1 cellular context compared by ENCODE assay signal in the genomic region with DNA sequence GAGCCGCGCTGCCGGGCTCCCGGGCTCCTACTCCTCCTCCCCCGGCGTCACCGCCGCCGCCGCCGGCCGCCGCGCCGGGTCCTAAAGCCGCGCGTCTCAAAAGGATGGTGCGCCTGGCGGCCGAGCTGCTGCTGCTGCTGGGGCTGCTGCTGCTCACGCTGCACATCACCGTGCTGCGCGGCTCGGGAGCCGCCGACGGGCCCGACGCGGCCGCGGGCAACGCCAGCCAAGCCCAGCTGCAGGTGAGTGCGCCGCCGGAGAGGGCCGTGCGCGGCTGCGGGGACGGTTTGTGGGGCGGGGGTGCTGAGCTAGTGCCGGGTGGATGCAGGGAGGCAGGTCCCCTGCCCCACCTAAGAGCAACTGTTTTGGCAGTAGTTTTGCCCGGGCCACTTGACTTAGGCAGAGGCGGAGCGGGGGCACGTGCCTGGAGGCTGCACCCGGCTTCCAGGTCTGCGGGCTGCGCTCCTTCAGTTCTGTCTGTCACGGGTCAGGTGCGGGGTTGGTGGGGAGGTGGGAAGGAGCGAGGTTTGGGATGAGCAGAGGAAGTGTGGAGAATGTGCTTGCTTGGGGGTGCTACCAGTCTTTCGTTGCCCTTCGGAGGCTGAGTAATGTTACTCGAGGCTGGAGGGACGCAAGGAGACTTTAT.
TF ChIP-seq lines count a peak whose summit lies in the region.

No MANE protein-coding gene starts in this region.

TF ChIP-seq in HepG2, 621 proteins besides CTCF, POLR2A, EP300 and RAD21 (continued from another document and continues in another):
- TF ChIP-seq ZNF552 (CRISPR knock-in tag; IDR thresholded peaks at IDR 0.05; ENCODE audit: borderline replicate concordance) = peak; percentile 69; the same call in 1 of the 2 replicates
- TF ChIP-seq KMT2B (CRISPR knock-in tag; IDR thresholded peaks at IDR 0.05) = peak; percentile 67; the same call in 1 of the 2 replicates
- TF ChIP-seq ZEB1 (IDR thresholded peaks at IDR 0.05; ENCODE audit: insufficient replicate concordance, low read depth) = no peak
- TF ChIP-seq, protein P1, sequence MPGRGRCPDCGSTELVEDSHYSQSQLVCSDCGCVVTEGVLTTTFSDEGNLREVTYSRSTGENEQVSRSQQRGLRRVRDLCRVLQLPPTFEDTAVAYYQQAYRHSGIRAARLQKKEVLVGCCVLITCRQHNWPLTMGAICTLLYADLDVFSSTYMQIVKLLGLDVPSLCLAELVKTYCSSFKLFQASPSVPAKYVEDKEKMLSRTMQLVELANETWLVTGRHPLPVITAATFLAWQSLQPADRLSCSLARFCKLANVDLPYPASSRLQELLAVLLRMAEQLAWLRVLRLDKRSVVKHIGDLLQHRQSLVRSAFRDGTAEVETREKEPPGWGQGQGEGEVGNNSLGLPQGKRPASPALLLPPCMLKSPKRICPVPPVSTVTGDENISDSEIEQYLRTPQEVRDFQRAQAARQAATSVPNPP (CRISPR knock-in tag; IDR thresholded peaks at IDR 0.05) = peak; percentile 83
- TF ChIP-seq, protein P2, sequence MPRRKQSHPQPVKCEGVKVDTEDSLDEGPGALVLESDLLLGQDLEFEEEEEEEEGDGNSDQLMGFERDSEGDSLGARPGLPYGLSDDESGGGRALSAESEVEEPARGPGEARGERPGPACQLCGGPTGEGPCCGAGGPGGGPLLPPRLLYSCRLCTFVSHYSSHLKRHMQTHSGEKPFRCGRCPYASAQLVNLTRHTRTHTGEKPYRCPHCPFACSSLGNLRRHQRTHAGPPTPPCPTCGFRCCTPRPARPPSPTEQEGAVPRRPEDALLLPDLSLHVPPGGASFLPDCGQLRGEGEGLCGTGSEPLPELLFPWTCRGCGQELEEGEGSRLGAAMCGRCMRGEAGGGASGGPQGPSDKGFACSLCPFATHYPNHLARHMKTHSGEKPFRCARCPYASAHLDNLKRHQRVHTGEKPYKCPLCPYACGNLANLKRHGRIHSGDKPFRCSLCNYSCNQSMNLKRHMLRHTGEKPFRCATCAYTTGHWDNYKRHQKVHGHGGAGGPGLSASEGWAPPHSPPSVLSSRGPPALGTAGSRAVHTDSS (CRISPR knock-in tag; conservative IDR thresholded peaks at IDR 0.05) = 0 out of 2 replicates have a peak, but pooled peaks have one; percentile 82
- TF ChIP-seq, protein P3, sequence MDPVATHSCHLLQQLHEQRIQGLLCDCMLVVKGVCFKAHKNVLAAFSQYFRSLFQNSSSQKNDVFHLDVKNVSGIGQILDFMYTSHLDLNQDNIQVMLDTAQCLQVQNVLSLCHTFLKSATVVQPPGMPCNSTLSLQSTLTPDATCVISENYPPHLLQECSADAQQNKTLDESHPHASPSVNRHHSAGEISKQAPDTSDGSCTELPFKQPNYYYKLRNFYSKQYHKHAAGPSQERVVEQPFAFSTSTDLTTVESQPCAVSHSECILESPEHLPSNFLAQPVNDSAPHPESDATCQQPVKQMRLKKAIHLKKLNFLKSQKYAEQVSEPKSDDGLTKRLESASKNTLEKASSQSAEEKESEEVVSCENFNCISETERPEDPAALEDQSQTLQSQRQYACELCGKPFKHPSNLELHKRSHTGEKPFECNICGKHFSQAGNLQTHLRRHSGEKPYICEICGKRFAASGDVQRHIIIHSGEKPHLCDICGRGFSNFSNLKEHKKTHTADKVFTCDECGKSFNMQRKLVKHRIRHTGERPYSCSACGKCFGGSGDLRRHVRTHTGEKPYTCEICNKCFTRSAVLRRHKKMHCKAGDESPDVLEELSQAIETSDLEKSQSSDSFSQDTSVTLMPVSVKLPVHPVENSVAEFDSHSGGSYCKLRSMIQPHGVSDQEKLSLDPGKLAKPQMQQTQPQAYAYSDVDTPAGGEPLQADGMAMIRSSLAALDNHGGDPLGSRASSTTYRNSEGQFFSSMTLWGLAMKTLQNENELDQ (CRISPR knock-in tag; IDR thresholded peaks at IDR 0.05; ENCODE audit: borderline replicate concordance) = no peak
- TF ChIP-seq ZNF510 (CRISPR knock-in tag; IDR thresholded peaks at IDR 0.05; ENCODE audit: low read depth) = no peak
- no peak for TF ChIP-seq ZNF101 (CRISPR knock-in tag; IDR thresholded peaks at IDR 0.05; ENCODE audit: borderline replicate concordance, low read depth)
- TF ChIP-seq, protein P4, sequence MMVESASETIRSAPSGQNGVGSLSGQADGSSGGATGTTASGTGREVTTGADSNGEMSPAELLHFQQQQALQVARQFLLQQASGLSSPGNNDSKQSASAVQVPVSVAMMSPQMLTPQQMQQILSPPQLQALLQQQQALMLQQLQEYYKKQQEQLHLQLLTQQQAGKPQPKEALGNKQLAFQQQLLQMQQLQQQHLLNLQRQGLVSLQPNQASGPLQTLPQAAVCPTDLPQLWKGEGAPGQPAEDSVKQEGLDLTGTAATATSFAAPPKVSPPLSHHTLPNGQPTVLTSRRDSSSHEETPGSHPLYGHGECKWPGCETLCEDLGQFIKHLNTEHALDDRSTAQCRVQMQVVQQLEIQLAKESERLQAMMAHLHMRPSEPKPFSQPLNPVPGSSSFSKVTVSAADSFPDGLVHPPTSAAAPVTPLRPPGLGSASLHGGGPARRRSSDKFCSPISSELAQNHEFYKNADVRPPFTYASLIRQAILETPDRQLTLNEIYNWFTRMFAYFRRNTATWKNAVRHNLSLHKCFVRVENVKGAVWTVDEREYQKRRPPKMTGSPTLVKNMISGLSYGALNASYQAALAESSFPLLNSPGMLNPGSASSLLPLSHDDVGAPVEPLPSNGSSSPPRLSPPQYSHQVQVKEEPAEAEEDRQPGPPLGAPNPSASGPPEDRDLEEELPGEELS (CRISPR knock-in tag; IDR thresholded peaks at IDR 0.05) = 0 out of 2 replicates have a peak, but pooled peaks have one; percentile 12
- TF ChIP-seq, protein P5, sequence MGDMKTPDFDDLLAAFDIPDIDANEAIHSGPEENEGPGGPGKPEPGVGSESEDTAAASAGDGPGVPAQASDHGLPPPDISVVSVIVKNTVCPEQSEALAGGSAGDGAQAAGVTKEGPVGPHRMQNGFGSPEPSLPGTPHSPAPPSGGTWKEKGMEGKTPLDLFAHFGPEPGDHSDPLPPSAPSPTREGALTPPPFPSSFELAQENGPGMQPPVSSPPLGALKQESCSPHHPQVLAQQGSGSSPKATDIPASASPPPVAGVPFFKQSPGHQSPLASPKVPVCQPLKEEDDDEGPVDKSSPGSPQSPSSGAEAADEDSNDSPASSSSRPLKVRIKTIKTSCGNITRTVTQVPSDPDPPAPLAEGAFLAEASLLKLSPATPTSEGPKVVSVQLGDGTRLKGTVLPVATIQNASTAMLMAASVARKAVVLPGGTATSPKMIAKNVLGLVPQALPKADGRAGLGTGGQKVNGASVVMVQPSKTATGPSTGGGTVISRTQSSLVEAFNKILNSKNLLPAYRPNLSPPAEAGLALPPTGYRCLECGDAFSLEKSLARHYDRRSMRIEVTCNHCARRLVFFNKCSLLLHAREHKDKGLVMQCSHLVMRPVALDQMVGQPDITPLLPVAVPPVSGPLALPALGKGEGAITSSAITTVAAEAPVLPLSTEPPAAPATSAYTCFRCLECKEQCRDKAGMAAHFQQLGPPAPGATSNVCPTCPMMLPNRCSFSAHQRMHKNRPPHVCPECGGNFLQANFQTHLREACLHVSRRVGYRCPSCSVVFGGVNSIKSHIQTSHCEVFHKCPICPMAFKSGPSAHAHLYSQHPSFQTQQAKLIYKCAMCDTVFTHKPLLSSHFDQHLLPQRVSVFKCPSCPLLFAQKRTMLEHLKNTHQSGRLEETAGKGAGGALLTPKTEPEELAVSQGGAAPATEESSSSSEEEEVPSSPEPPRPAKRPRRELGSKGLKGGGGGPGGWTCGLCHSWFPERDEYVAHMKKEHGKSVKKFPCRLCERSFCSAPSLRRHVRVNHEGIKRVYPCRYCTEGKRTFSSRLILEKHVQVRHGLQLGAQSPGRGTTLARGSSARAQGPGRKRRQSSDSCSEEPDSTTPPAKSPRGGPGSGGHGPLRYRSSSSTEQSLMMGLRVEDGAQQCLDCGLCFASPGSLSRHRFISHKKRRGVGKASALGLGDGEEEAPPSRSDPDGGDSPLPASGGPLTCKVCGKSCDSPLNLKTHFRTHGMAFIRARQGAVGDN (CRISPR knock-in tag; IDR thresholded peaks at IDR 0.05) = peak; percentile 81
- no peak for TF ChIP-seq ZNF781 (CRISPR knock-in tag; IDR thresholded peaks at IDR 0.05; ENCODE audit: borderline replicate concordance, not compliant biosample characterization)
- TF ChIP-seq ZNF75D (CRISPR knock-in tag; IDR thresholded peaks at IDR 0.05; ENCODE audit: borderline replicate concordance) = no peak
- TF ChIP-seq, protein P6, sequence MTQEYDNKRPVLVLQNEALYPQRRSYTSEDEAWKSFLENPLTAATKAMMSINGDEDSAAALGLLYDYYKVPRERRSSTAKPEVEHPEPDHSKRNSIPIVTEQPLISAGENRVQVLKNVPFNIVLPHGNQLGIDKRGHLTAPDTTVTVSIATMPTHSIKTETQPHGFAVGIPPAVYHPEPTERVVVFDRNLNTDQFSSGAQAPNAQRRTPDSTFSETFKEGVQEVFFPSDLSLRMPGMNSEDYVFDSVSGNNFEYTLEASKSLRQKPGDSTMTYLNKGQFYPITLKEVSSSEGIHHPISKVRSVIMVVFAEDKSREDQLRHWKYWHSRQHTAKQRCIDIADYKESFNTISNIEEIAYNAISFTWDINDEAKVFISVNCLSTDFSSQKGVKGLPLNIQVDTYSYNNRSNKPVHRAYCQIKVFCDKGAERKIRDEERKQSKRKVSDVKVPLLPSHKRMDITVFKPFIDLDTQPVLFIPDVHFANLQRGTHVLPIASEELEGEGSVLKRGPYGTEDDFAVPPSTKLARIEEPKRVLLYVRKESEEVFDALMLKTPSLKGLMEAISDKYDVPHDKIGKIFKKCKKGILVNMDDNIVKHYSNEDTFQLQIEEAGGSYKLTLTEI (CRISPR knock-in tag; conservative IDR thresholded peaks at IDR 0.05) = no peak
- no peak; the same call in 1 of the 2 replicates for TF ChIP-seq ZNF720 (CRISPR knock-in tag; IDR thresholded peaks at IDR 0.05)
- TF ChIP-seq CBX1 (IDR thresholded peaks at IDR 0.05; ENCODE audit: low read depth) = peak; percentile 75
- no peak for TF ChIP-seq FOXA3 (CRISPR knock-in tag; IDR thresholded peaks at IDR 0.05)
- TF ChIP-seq ZNF20 (CRISPR knock-in tag; IDR thresholded peaks at IDR 0.05) = no peak
- TF ChIP-seq THYN1 (CRISPR knock-in tag; IDR thresholded peaks at IDR 0.05; ENCODE audit: borderline replicate concordance, low read depth) = no peak
- TF ChIP-seq KLF16 (CRISPR knock-in tag; IDR thresholded peaks at IDR 0.05) = peak in 1 of 2 experiments; percentile 23; a peak in 1 of 4 replicates
- TF ChIP-seq, protein P7, sequence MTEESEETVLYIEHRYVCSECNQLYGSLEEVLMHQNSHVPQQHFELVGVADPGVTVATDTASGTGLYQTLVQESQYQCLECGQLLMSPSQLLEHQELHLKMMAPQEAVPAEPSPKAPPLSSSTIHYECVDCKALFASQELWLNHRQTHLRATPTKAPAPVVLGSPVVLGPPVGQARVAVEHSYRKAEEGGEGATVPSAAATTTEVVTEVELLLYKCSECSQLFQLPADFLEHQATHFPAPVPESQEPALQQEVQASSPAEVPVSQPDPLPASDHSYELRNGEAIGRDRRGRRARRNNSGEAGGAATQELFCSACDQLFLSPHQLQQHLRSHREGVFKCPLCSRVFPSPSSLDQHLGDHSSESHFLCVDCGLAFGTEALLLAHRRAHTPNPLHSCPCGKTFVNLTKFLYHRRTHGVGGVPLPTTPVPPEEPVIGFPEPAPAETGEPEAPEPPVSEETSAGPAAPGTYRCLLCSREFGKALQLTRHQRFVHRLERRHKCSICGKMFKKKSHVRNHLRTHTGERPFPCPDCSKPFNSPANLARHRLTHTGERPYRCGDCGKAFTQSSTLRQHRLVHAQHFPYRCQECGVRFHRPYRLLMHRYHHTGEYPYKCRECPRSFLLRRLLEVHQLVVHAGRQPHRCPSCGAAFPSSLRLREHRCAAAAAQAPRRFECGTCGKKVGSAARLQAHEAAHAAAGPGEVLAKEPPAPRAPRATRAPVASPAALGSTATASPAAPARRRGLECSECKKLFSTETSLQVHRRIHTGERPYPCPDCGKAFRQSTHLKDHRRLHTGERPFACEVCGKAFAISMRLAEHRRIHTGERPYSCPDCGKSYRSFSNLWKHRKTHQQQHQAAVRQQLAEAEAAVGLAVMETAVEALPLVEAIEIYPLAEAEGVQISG (CRISPR knock-in tag; IDR thresholded peaks at IDR 0.05) = peak; percentile 82
- TF ChIP-seq, protein P8, sequence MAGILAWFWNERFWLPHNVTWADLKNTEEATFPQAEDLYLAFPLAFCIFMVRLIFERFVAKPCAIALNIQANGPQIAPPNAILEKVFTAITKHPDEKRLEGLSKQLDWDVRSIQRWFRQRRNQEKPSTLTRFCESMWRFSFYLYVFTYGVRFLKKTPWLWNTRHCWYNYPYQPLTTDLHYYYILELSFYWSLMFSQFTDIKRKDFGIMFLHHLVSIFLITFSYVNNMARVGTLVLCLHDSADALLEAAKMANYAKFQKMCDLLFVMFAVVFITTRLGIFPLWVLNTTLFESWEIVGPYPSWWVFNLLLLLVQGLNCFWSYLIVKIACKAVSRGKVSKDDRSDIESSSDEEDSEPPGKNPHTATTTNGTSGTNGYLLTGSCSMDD (CRISPR knock-in tag; IDR thresholded peaks at IDR 0.05) = no peak
- TF ChIP-seq TCF7 (IDR thresholded peaks at IDR 0.05; ENCODE audit: low read depth) = no peak
- no peak for TF ChIP-seq ARNTL (CRISPR knock-in tag; IDR thresholded peaks at IDR 0.05)
- peak; percentile 53; the same call in 1 of the 2 replicates for TF ChIP-seq ZNF430 (CRISPR knock-in tag; IDR thresholded peaks at IDR 0.05)
- TF ChIP-seq RARA (CRISPR knock-in tag; IDR thresholded peaks at IDR 0.05) = no peak
- TF ChIP-seq RFX3 (CRISPR knock-in tag; IDR thresholded peaks at IDR 0.05) = no peak
- no peak; the same call in 1 of the 2 replicates for TF ChIP-seq TARDBP (CRISPR knock-in tag; IDR thresholded peaks at IDR 0.05)
- no peak for TF ChIP-seq PITX1 (CRISPR knock-in tag; IDR thresholded peaks at IDR 0.05)
- TF ChIP-seq IRF2 (CRISPR knock-in tag; IDR thresholded peaks at IDR 0.05) = 0 out of 2 replicates have a peak, but pooled peaks have one; percentile 38
- TF ChIP-seq, protein P9, sequence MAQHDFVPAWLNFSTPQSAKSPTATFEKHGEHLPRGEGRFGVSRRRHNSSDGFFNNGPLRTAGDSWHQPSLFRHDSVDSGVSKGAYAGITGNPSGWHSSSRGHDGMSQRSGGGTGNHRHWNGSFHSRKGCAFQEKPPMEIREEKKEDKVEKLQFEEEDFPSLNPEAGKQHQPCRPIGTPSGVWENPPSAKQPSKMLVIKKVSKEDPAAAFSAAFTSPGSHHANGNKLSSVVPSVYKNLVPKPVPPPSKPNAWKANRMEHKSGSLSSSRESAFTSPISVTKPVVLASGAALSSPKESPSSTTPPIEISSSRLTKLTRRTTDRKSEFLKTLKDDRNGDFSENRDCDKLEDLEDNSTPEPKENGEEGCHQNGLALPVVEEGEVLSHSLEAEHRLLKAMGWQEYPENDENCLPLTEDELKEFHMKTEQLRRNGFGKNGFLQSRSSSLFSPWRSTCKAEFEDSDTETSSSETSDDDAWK (CRISPR knock-in tag; IDR thresholded peaks at IDR 0.05) = no peak
- TF ChIP-seq SRSF9 (IDR thresholded peaks at IDR 0.05; ENCODE audit: borderline replicate concordance, insufficient read depth, low read depth, low read length, poor library complexity, severe bottlenecking) = no peak
- TF ChIP-seq ZFP36L1 (CRISPR knock-in tag; IDR thresholded peaks at IDR 0.05) = no peak
